14 cellular contexts compared by ENCODE assay signal in genomic region chr18:76503999-76504398, GRCh38.
"Had no signal": no experiment of that assay in that cellular context is flagged by ENCODE, and none has a peak within 500 bp of the region (broad histone marks: within the 10 kb centered on the region; RNA-seq: fewer than 3 reads in every experiment).

No MANE protein-coding gene starts in this region.

- FAIRE-seq: islet of Langerhans, TTC549 had no signal

- H3K27ac ChIP-seq: brain microvascular endothelial cell, sigmoid colon had no signal

- DNase-seq: activated CD4-positive, alpha-beta T cell treated with anti-CD3 and anti-CD28 coated beads, Interleukin-2, amount 10 ng/mL, durations not matched to agents 24 days and 14 days; activated CD4-positive, CD25-positive, alpha-beta regulatory T cell; activated CD8-positive, alpha-beta memory T cell treated with anti-CD3 and anti-CD28 coated beads, Interleukin-2, amount 50 U/mL, for 48 hours; activated gamma-delta T cell; activated T-cell treated with anti-CD3 and anti-CD28 coated beads, Interleukin-2, amount 50 U/mL, for 72 hours; brain microvascular endothelial cell; naive thymus-derived CD8-positive, alpha-beta T cell; sigmoid colon; stimulated activated CD4-positive, alpha-beta T cell treated with anti-CD3 and anti-CD28 coated beads, Interleukin-12 subunit alpha, Interleukin-12 subunit beta, amount 100 ng/mL, for 4 hours had no signal

- H3K36me3 ChIP-seq: brain microvascular endothelial cell, ovary, sigmoid colon had no signal

- H3K4me3 ChIP-seq: ovary, sigmoid colon had no signal

- H3K4me1 Mint-ChIP-seq: activated CD4-positive, alpha-beta T cell treated with anti-CD3 and anti-CD28 coated beads, Interleukin-2, amount 10 ng/mL, durations not matched to agents 24 days and 14 days had no signal

- H3K27me3 ChIP-seq: brain microvascular endothelial cell, ovary, sigmoid colon had no signal

- H3K9me3 Mint-ChIP-seq: activated CD4-positive, alpha-beta T cell treated with anti-CD3 and anti-CD28 coated beads, Interleukin-2, amount 10 ng/mL, durations not matched to agents 24 days and 14 days; activated naive CD4-positive, alpha-beta T cell treated with anti-CD3 and anti-CD28 coated beads, Interleukin-2, amount 50 U/mL, for 72 hours; activated T-cell treated with anti-CD3 and anti-CD28 coated beads, Interleukin-2, amount 50 U/mL, for 72 hours; naive thymus-derived CD8-positive, alpha-beta T cell had no signal

- ATAC-seq: activated naive CD4-positive, alpha-beta T cell treated with anti-CD3 and anti-CD28 coated beads, Interleukin-2, amount 50 U/mL, for 72 hours; activated T-cell treated with anti-CD3 and anti-CD28 coated beads, Interleukin-2, amount 50 U/mL, for 72 hours; naive thymus-derived CD8-positive, alpha-beta T cell; stimulated activated memory B cell treated with anti-CD40 and anti-IgM and Interleukin-4, amounts not matched to agents 10 μg/mL and 1 μg/mL and 100 μg/mL, for 72 hours had no signal

- H3K27ac Mint-ChIP-seq: activated CD4-positive, alpha-beta T cell treated with anti-CD3 and anti-CD28 coated beads, Interleukin-2, amount 10 ng/mL, durations not matched to agents 24 days and 14 days; activated naive CD4-positive, alpha-beta T cell treated with anti-CD3 and anti-CD28 coated beads, Interleukin-2, amount 50 U/mL, for 72 hours; activated T-cell treated with anti-CD3 and anti-CD28 coated beads, Interleukin-2, amount 50 U/mL, for 72 hours; naive thymus-derived CD8-positive, alpha-beta T cell; stimulated activated memory B cell treated with anti-CD40 and anti-IgM and Interleukin-4, amounts not matched to agents 10 μg/mL and 1 μg/mL and 100 μg/mL, for 72 hours had no signal

- H3K4me1 ChIP-seq: sigmoid colon had no signal

- H3K36me3 Mint-ChIP-seq: activated naive CD4-positive, alpha-beta T cell treated with anti-CD3 and anti-CD28 coated beads, Interleukin-2, amount 50 U/mL, for 72 hours; naive thymus-derived CD8-positive, alpha-beta T cell; stimulated activated memory B cell treated with anti-CD40 and anti-IgM and Interleukin-4, amounts not matched to agents 10 μg/mL and 1 μg/mL and 100 μg/mL, for 72 hours had no signal

- H3K4me3 Mint-ChIP-seq: activated CD4-positive, alpha-beta T cell treated with anti-CD3 and anti-CD28 coated beads, Interleukin-2, amount 10 ng/mL, durations not matched to agents 24 days and 14 days; activated T-cell treated with anti-CD3 and anti-CD28 coated beads, Interleukin-2, amount 50 U/mL, for 72 hours; naive thymus-derived CD8-positive, alpha-beta T cell; stimulated activated memory B cell treated with anti-CD40 and anti-IgM and Interleukin-4, amounts not matched to agents 10 μg/mL and 1 μg/mL and 100 μg/mL, for 72 hours had no signal

- H3K9me3 ChIP-seq: ovary, sigmoid colon had no signal
